Comparison of ENCODE assay signal across 10 cellular contexts in the genomic region with DNA sequence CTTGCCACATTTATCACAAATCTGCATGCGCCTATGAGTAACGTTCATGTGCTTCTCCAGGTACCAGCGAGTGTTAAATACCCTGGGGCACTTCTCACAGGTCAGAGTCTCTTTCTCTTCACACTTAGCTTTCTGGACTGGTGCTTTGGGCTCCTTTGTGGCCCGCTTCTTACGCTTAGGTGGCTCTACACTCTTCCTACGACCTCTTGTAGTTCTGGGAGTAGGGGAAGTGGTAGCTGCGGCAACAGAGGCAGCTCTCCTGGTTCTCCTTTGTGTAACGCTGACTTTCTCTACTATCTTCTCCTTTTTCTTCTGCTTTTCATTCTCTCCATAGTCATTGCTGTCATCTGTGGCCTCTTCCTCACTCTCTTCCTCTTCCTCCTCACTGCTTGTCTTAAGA. TPM values are rescaled to one million over a fixed set of nuclear protein-coding genes. Genes with fewer than 3 reads are reported as not detected.
DNase-seq lines count a peak whose midpoint lies in the region; ATAC-seq and TF ChIP-seq lines count a peak whose summit lies in the region.
"Had no signal": no experiment of that assay in that cellular context is flagged by ENCODE, and none has a peak within 500 bp of the region (broad histone marks: within the 10 kb centered on the region; RNA-seq: fewer than 3 reads in every experiment).

No MANE protein-coding gene starts in this region.

- CTCF ChIA-PET in activated B cell treated with CpG ODN at 0.5 μM for 24 hours (lab: Charles Lee), result interaction anchor here (1.2 to 6.2 kb wide), 13 partner anchors 13 to 240 kb away, joined by 3 to 126 read pairs (median 8); partner anchors contain the start of gene ZNF652

- H3K36me3 ChIP-seq in CD4-positive, CD25-positive, alpha-beta regulatory T cell (ENCODE audit: control insufficient read depth, insufficient read depth, low read length), result peaks cover 17% of the 10 kb centered on the region

- peak overlapping the region; percentile 8 to 56 (median 50) for H3K27ac Mint-ChIP-seq in CD4-positive, CD25-positive, alpha-beta regulatory T cell
- H3K27ac Mint-ChIP-seq in activated B cell treated with CpG ODN at 0.5 μM for 24 hours, result peak overlapping the region; percentile 74
- H3K27ac Mint-ChIP-seq in naive thymus-derived CD8-positive, alpha-beta T cell, result peak overlapping the region; percentile 35 to 87 (median 65)
- no peak overlapping the region for H3K27ac Mint-ChIP-seq in activated T-helper 1 cell treated with anti-CD3 and anti-CD28 coated beads, Interleukin-12 subunit alpha, Interleukin-12 subunit beta, Interleukin-2, Interleukin-4 antibody, amounts not matched to agents 30 ng/mL and 10 ng/mL and 1 ng/mL, durations not matched to agents 14 hours and 24 hours and 36 hours

- peaks cover 13 to 33% (median 19%) of the 10 kb centered on the region in 4 donors for H3K4me1 Mint-ChIP-seq in CD4-positive, CD25-positive, alpha-beta regulatory T cell
- H3K4me1 Mint-ChIP-seq in activated B cell treated with CpG ODN at 0.5 μM for 24 hours, result peaks cover 26% of the 10 kb centered on the region
- peaks cover 20 to 41% (median 30%) of the 10 kb centered on the region in 4 donors for H3K4me1 Mint-ChIP-seq in naive thymus-derived CD8-positive, alpha-beta T cell
- H3K4me1 Mint-ChIP-seq in activated T-helper 1 cell treated with anti-CD3 and anti-CD28 coated beads, Interleukin-12 subunit alpha, Interleukin-12 subunit beta, Interleukin-2, Interleukin-4 antibody, amounts not matched to agents 30 ng/mL and 10 ng/mL and 1 ng/mL, durations not matched to agents 14 hours and 24 hours and 36 hours (ENCODE audit: low read depth), result peaks cover 30% of the 10 kb centered on the region

- TF ChIP-seq CTCF in activated B cell treated with CpG ODN at 0.5 μM for 24 hours (IDR thresholded peaks at IDR 0.05), result no peak

- no peak for ATAC-seq in CD4-positive, CD25-positive, alpha-beta regulatory T cell (ENCODE audit: low read depth in 2 of 2)
- no peak for ATAC-seq in activated B cell treated with CpG ODN at 0.5 μM for 24 hours (ENCODE audit: low read depth)
- ATAC-seq in naive thymus-derived CD8-positive, alpha-beta T cell, result no peak

- intact Hi-C loops in activated B cell treated with CpG ODN at 0.5 μM for 24 hours (cut with micrococcal nuclease), result no loop called here
- intact Hi-C loops in activated T-helper 1 cell treated with anti-CD3 and anti-CD28 coated beads, Interleukin-12 subunit alpha, Interleukin-12 subunit beta, Interleukin-2, Interleukin-4 antibody, amounts not matched to agents 30 ng/mL and 10 ng/mL and 1 ng/mL, durations not matched to agents 14 hours and 24 hours and 36 hours (cut with micrococcal nuclease), result no loop called here

- no peaks in the 10 kb centered on the region for H3K27me3 Mint-ChIP-seq in CD4-positive, CD25-positive, alpha-beta regulatory T cell
- no peaks in the 10 kb centered on the region for H3K27me3 Mint-ChIP-seq in activated B cell treated with CpG ODN at 0.5 μM for 24 hours
- no peaks in the 10 kb centered on the region for H3K27me3 Mint-ChIP-seq in naive thymus-derived CD8-positive, alpha-beta T cell
- H3K27me3 Mint-ChIP-seq in activated T-helper 1 cell treated with anti-CD3 and anti-CD28 coated beads, Interleukin-12 subunit alpha, Interleukin-12 subunit beta, Interleukin-2, Interleukin-4 antibody, amounts not matched to agents 30 ng/mL and 10 ng/mL and 1 ng/mL, durations not matched to agents 14 hours and 24 hours and 36 hours (ENCODE audit: insufficient read depth), result no peaks in the 10 kb centered on the region

- H3K4me3 Mint-ChIP-seq in CD4-positive, CD25-positive, alpha-beta regulatory T cell, result no peak overlapping the region
- no peak overlapping the region for H3K4me3 Mint-ChIP-seq in activated B cell treated with CpG ODN at 0.5 μM for 24 hours
- peak overlapping the region in 6 of 10 donors; percentile 0 to 62 (median 14) for H3K4me3 Mint-ChIP-seq in naive thymus-derived CD8-positive, alpha-beta T cell
- H3K4me3 Mint-ChIP-seq in activated T-helper 1 cell treated with anti-CD3 and anti-CD28 coated beads, Interleukin-12 subunit alpha, Interleukin-12 subunit beta, Interleukin-2, Interleukin-4 antibody, amounts not matched to agents 30 ng/mL and 10 ng/mL and 1 ng/mL, durations not matched to agents 14 hours and 24 hours and 36 hours, result no peak overlapping the region

- DNase-seq in CD4-positive, CD25-positive, alpha-beta regulatory T cell, result no peak
- DNase-seq in M059J (ENCODE audit: low read depth) (peak; percentile 54), activated B cell treated with CpG ODN at 0.5 μM for 24 hours (no peak), inferior parietal cortex (ENCODE audit: extremely low spot score) (no peak), SHP77 (lab: John Stamatoyannopoulos, UW) (no peak), NCI-H1092 treated with DMSO at 0.1 percent for 48 hours (lab: John Stamatoyannopoulos, UW) (no peak)
- DNase-seq in naive thymus-derived CD8-positive, alpha-beta T cell, result no peak
- no peak for DNase-seq in activated T-helper 1 cell treated with anti-CD3 and anti-CD28 coated beads, Interleukin-12 subunit alpha, Interleukin-12 subunit beta, Interleukin-2, Interleukin-4 antibody, amounts not matched to agents 30 ng/mL and 10 ng/mL and 1 ng/mL, durations not matched to agents 14 hours and 24 hours and 36 hours (ENCODE audit: low spot score)
- DNase-seq: left cardiac atrium, NCI-H2107 had no signal

- H3K4me3 ChIP-seq in CD4-positive, CD25-positive, alpha-beta regulatory T cell (ENCODE audit: low read depth, low read length), result no peak overlapping the region

- H3K36me3 Mint-ChIP-seq in CD4-positive, CD25-positive, alpha-beta regulatory T cell, result peaks cover 6% of the 10 kb centered on the region
- H3K36me3 Mint-ChIP-seq in activated B cell treated with CpG ODN at 0.5 μM for 24 hours (ENCODE audit: low read depth), result peaks cover 9% of the 10 kb centered on the region
- peaks cover 0 to 16% (median 0%) of the 10 kb centered on the region in 3 donors for H3K36me3 Mint-ChIP-seq in naive thymus-derived CD8-positive, alpha-beta T cell
- peaks cover 14% of the 10 kb centered on the region for H3K36me3 Mint-ChIP-seq in activated T-helper 1 cell treated with anti-CD3 and anti-CD28 coated beads, Interleukin-12 subunit alpha, Interleukin-12 subunit beta, Interleukin-2, Interleukin-4 antibody, amounts not matched to agents 30 ng/mL and 10 ng/mL and 1 ng/mL, durations not matched to agents 14 hours and 24 hours and 36 hours (ENCODE audit: low read depth)

- H3K27me3 ChIP-seq in CD4-positive, CD25-positive, alpha-beta regulatory T cell (ENCODE audit: control insufficient read depth, insufficient read depth, low read length), result no peaks in the 10 kb centered on the region

- no peaks in the 10 kb centered on the region for H3K9me3 ChIP-seq in CD4-positive, CD25-positive, alpha-beta regulatory T cell (ENCODE audit: control insufficient read depth in 2 of 2, low read length in 2 of 2)

- H3K4me1 ChIP-seq in CD4-positive, CD25-positive, alpha-beta regulatory T cell (ENCODE audit: control insufficient read depth, insufficient read depth, low read length, poor library complexity, severe bottlenecking), result no peaks in the 10 kb centered on the region

- POLR2A ChIA-PET in activated B cell treated with CpG ODN at 0.5 μM for 24 hours (lab: Charles Lee), result interaction anchor here (0.6 to 4.4 kb wide), 4 partner anchors 24 to 75 kb away, joined by 4 to 38 read pairs (median 14); partner anchors contain the start of gene ZNF652
- POLR2A ChIA-PET in naive thymus-derived CD8-positive, alpha-beta T cell (lab: Charles Lee), result interaction anchor here (0.5 to 2.3 kb wide), 6 partner anchors 30 to 79 kb away, joined by 3 to 8 read pairs (median 4); partner anchors contain the start of gene ZNF652

- no peak overlapping the region for H3K27ac ChIP-seq in CD4-positive, CD25-positive, alpha-beta regulatory T cell (ENCODE audit: insufficient read depth, low read length, poor library complexity, severe bottlenecking)

- no peaks in the 10 kb centered on the region for H3K9me3 Mint-ChIP-seq in CD4-positive, CD25-positive, alpha-beta regulatory T cell
- no peaks in the 10 kb centered on the region for H3K9me3 Mint-ChIP-seq in activated B cell treated with CpG ODN at 0.5 μM for 24 hours
- no peaks in the 10 kb centered on the region for H3K9me3 Mint-ChIP-seq in naive thymus-derived CD8-positive, alpha-beta T cell
- H3K9me3 Mint-ChIP-seq in activated T-helper 1 cell treated with anti-CD3 and anti-CD28 coated beads, Interleukin-12 subunit alpha, Interleukin-12 subunit beta, Interleukin-2, Interleukin-4 antibody, amounts not matched to agents 30 ng/mL and 10 ng/mL and 1 ng/mL, durations not matched to agents 14 hours and 24 hours and 36 hours, result no peaks in the 10 kb centered on the region

RNA-seq across cellular contexts. Expression of gene ZNF652, which starts 45.2 kb away (rescaled TPM):
- 34.4 TPM for total RNA-seq in CD4-positive, CD25-positive, alpha-beta regulatory T cell
- polyA plus RNA-seq in CD4-positive, CD25-positive, alpha-beta regulatory T cell, result 10 to 100 TPM in 3 of 4 donors, 1 to 10 TPM in 1; 8.9 to 22.3 (median 14.9) TPM
- total RNA-seq in M059J (2014; rRNA removed; shearing (Covaris generic)), result 12.3 and 19.1 TPM in 2 replicates
- 37.1 and 40.6 TPM in 2 replicates for total RNA-seq in activated B cell treated with CpG ODN at 0.5 μM for 24 hours
- 10 to 100 TPM; 56.5 to 62.2 TPM for total RNA-seq in naive thymus-derived CD8-positive, alpha-beta T cell
- polyA plus RNA-seq in naive thymus-derived CD8-positive, alpha-beta T cell, result 10 to 100 TPM; 19.9 to 20.8 (median 20.1) TPM
- total RNA-seq in activated T-helper 1 cell treated with anti-CD3 and anti-CD28 coated beads, Interleukin-12 subunit alpha, Interleukin-12 subunit beta, Interleukin-2, Interleukin-4 antibody, amounts not matched to agents 30 ng/mL and 10 ng/mL and 1 ng/mL, durations not matched to agents 14 hours and 24 hours and 36 hours, result 6.3 and 7.5 TPM in 2 replicates

Comparison
In these comparisons a context has a peak if more than half of its experiments do, and no peak if none do; other contexts are left out.
1. H3K4me3 Mint-ChIP-seq: peak in naive thymus-derived CD8-positive, alpha-beta T cell (6 of 10); none in CD4-positive, CD25-positive, alpha-beta regulatory T cell (0 of 4), activated B cell treated with CpG ODN at 0.5 μM for 24 hours (single experiment) and activated T-helper 1 cell treated with anti-CD3 and anti-CD28 coated beads, Interleukin-12 subunit alpha, Interleukin-12 subunit beta, Interleukin-2, Interleukin-4 antibody, amounts not matched to agents 30 ng/mL and 10 ng/mL and 1 ng/mL, durations not matched to agents 14 hours and 24 hours and 36 hours (single experiment).